ENCODE assay signal across 3 cellular contexts in genomic region chr14:50148799-50149198, GRCh38.
"Had no signal": no experiment of that assay in that cellular context is flagged by ENCODE, and none has a peak within 500 bp of the region (broad histone marks: within the 10 kb centered on the region; RNA-seq: fewer than 3 reads in every experiment).

No MANE protein-coding gene starts in this region.

- H3K4me3 ChIP-seq: GM12878 had no signal

- ATAC-seq: GM12878 had no signal

- DNase-seq: GDM1, GF-D8 had no signal
